In the genomic region with DNA sequence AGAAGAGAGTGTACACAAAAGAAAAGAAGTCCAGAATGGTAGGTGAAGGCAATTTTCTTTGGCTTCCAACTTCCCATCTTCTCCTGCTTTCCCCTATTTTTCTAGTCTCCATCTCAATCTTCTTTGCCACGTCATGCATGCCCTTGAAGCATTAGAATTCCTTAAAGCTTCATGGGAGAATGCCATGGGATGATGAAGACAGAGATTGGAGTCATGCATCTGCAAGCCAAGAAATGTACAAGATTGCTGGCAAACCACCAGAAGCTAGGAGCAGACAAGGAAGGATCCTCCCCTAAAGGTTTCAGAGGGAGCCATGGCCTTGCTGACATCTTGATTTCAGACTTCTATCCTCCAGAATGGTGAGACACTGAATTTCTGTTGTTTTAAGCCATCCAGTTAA, we compare ENCODE assay signal across 18 cellular contexts.
"Had no signal": no experiment of that assay in that cellular context is flagged by ENCODE, and none has a peak within 500 bp of the region (broad histone marks: within the 10 kb centered on the region; RNA-seq: fewer than 3 reads in every experiment).

No MANE protein-coding gene starts in this region.

- FAIRE-seq: pancreas, TTC549, urothelium cell line had no signal

- H3K36me3 ChIP-seq: esophagus squamous epithelium, pancreas, tibial artery had no signal

- ATAC-seq: activated CD8-positive, alpha-beta T cell treated with anti-CD3 and anti-CD28 coated beads for 36 hours; activated T-cell treated with anti-CD3 and anti-CD28 coated beads, Interleukin-2, amount 50 U/mL, for 72 hours; body of pancreas; pancreas; sciatic nerve had no signal

- H3K9me3 ChIP-seq: body of pancreas, esophagus squamous epithelium, pancreas had no signal

- H3K27me3 ChIP-seq: body of pancreas, esophagus squamous epithelium, pancreas, tibial artery had no signal

- DNase-seq: activated B cell treated with CpG ODN at 0.5 μM for 24 hours; activated CD4-positive, alpha-beta T cell treated with anti-CD3 and anti-CD28 coated beads for 48 hours; activated CD8-positive, alpha-beta T cell treated with anti-CD3 and anti-CD28 coated beads for 36 hours; activated gamma-delta T cell; activated naive CD8-positive, alpha-beta T cell treated with anti-CD3 and anti-CD28 coated beads for 36 hours; activated T-cell treated with anti-CD3 and anti-CD28 coated beads, Interleukin-2, amount 50 U/mL, for 72 hours; amygdala; body of pancreas; esophagus squamous epithelium; midbrain; pancreas; stimulated activated CD4-positive, alpha-beta T cell treated with anti-CD3 and anti-CD28 coated beads, Interleukin-2, amount 100 ng/mL, for 24 hours; tibial artery had no signal

- H3K27ac ChIP-seq: body of pancreas, coronary artery, esophagus squamous epithelium, pancreas, tibial artery had no signal

- H3K4me1 ChIP-seq: body of pancreas, pancreas had no signal

- H3K4me3 ChIP-seq: body of pancreas, coronary artery, esophagus squamous epithelium, lung, pancreas, tibial artery had no signal
